In the genomic region with DNA sequence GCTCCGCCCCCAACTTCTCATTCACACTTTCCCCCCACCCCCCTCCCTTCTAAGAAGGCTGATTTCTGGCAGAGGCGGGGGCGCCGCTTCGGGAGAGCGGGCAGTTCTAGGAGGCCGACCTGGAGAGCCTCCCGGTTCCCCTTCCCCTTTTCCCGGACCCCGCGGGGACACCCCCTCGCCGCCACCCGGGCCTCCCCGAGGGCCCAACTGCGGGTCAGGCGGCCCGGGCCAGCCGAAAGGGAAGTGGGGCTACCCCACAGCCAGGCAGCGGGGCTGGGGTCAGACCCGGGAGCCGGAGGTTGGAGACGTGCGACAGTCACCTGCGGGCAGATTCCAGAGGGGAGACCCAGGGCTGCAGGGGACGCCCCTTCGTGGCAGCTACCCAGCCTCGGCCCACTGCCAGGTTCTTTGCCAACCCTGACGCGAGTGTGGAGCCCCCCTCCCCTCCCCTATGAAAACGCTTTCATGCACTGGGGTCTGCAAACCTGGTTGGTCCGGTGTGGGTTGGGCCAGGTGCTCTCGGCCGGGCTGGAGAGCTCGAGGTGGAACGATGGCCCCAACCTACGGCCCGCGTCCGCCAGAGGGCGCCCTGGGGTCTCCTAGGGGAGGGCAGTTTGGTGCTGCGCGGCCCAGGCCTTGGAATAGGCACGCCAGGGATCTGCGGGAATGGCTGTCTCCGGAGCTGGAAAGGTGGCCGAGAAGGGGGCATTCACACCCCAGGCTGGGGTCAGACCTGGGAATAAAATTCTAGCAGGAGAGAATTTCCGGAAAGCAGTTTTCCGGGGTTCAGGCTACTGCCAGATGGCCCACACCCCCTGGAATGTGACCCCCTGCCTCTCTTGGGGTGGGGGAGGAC, we compare ENCODE assay signal across 8 cellular contexts. TPM values are rescaled to one million over a fixed set of nuclear protein-coding genes. Genes with fewer than 3 reads are reported as not detected.
DNase-seq lines count a peak whose midpoint lies in the region; ATAC-seq and TF ChIP-seq lines count a peak whose summit lies in the region.

No MANE protein-coding gene starts in this region.

- H3K36me3 Mint-ChIP-seq in CD4-positive, CD25-positive, alpha-beta regulatory T cell: peaks cover 6% of the 10 kb centered on the region
- H3K36me3 Mint-ChIP-seq in neural crest cell (ENCODE audit: low read depth): no peaks in the 10 kb centered on the region

- no peak overlapping the region for H3K4me3 ChIP-seq in CD4-positive, CD25-positive, alpha-beta regulatory T cell (ENCODE audit: low read depth, low read length)
- peak overlapping the region; percentile 90 for H3K4me3 ChIP-seq in SJCRH30

- H3K36me3 ChIP-seq in CD4-positive, CD25-positive, alpha-beta regulatory T cell (ENCODE audit: control insufficient read depth, insufficient read depth, low read length): peaks cover 18% of the 10 kb centered on the region
- peaks cover 28% of the 10 kb centered on the region for H3K36me3 ChIP-seq in SJCRH30

- peaks cover 4% of the 10 kb centered on the region for H3K27me3 ChIP-seq in CD4-positive, CD25-positive, alpha-beta regulatory T cell (ENCODE audit: control insufficient read depth, insufficient read depth, low read length)
- H3K27me3 ChIP-seq in SJCRH30: no peaks in the 10 kb centered on the region
- peaks cover 24% of the 10 kb centered on the region for H3K27me3 ChIP-seq in foreskin keratinocyte

- H3K4me1 ChIP-seq in CD4-positive, CD25-positive, alpha-beta regulatory T cell (ENCODE audit: control insufficient read depth, insufficient read depth, low read length, poor library complexity, severe bottlenecking): peaks cover 47% of the 10 kb centered on the region
- H3K4me1 ChIP-seq in SJCRH30 (peaks cover 50% of the 10 kb centered on the region), foreskin keratinocyte (peaks cover 11% of the 10 kb centered on the region)

- no peaks in the 10 kb centered on the region for H3K9me3 ChIP-seq in CD4-positive, CD25-positive, alpha-beta regulatory T cell (ENCODE audit: control insufficient read depth in 2 of 2, low read length in 2 of 2)
- H3K9me3 ChIP-seq in SJCRH30 (replicated peaks): no peaks in the 10 kb centered on the region

- H3K4me1 Mint-ChIP-seq in CD4-positive, CD25-positive, alpha-beta regulatory T cell: peaks cover 6 to 47% (median 11%) of the 10 kb centered on the region in 4 donors
- peaks cover 36% of the 10 kb centered on the region for H3K4me1 Mint-ChIP-seq in neural crest cell
- H3K4me1 Mint-ChIP-seq in stimulated activated naive CD8-positive, alpha-beta T cell treated with anti-CD3 and anti-CD28 coated beads, Interleukin-15, amount 100 ng/mL, for 72 hours: peaks cover 62% of the 10 kb centered on the region

- H3K9me3 Mint-ChIP-seq in CD4-positive, CD25-positive, alpha-beta regulatory T cell: no peaks in the 10 kb centered on the region
- H3K9me3 Mint-ChIP-seq in neural crest cell: no peaks in the 10 kb centered on the region
- H3K9me3 Mint-ChIP-seq in stimulated activated naive CD8-positive, alpha-beta T cell treated with anti-CD3 and anti-CD28 coated beads, Interleukin-15, amount 100 ng/mL, for 72 hours: no peaks in the 10 kb centered on the region

- DNase-seq in CD4-positive, CD25-positive, alpha-beta regulatory T cell: peak; percentile 78 to 84 (median 81)
- DNase-seq in M059J (ENCODE audit: low read depth) (peak; percentile 81), SJCRH30 (peak; percentile 97 to 98), activated gamma-delta T cell treated with Interleukin-2 at 50 U/mL for 16 hours (peak; percentile 90), foreskin keratinocyte (peak in 1 of 2 donors; percentile 72), neural crest cell (ENCODE audit: low read depth, low spot score) (peak; percentile 94)
- DNase-seq in stimulated activated naive CD8-positive, alpha-beta T cell treated with anti-CD3 and anti-CD28 coated beads, Interleukin-15, amount 100 ng/mL, for 72 hours: peak; percentile 94 to 96

- TF ChIP-seq CTCF in foreskin keratinocyte (conservative IDR thresholded peaks at IDR 0.05) (peak; percentile 97), neural crest cell (conservative IDR thresholded peaks at IDR 0.05) (peak; percentile 95)

- peak overlapping the region; percentile 77 for H3K27ac ChIP-seq in CD4-positive, CD25-positive, alpha-beta regulatory T cell (ENCODE audit: insufficient read depth, low read length, poor library complexity, severe bottlenecking)
- peak overlapping the region; percentile 59 for H3K27ac ChIP-seq in SJCRH30
- H3K27ac ChIP-seq in foreskin keratinocyte: peak overlapping the region; percentile 57

- H3K27me3 Mint-ChIP-seq in CD4-positive, CD25-positive, alpha-beta regulatory T cell: peaks cover 14% of the 10 kb centered on the region
- H3K27me3 Mint-ChIP-seq in neural crest cell (ENCODE audit: low read depth): peaks cover 43% of the 10 kb centered on the region
- H3K27me3 Mint-ChIP-seq in stimulated activated naive CD8-positive, alpha-beta T cell treated with anti-CD3 and anti-CD28 coated beads, Interleukin-15, amount 100 ng/mL, for 72 hours: peaks cover 36% of the 10 kb centered on the region

- peak in 1 of 2 donors; percentile 19 for ATAC-seq in CD4-positive, CD25-positive, alpha-beta regulatory T cell (ENCODE audit: low read depth in 2 of 2)
- ATAC-seq in GM21619 (IDR thresholded peaks at IDR 0.05; ENCODE audit: unreplicated experiment) (peak; percentile 20), foreskin keratinocyte (peak; percentile 56)
- peak; percentile 67 for ATAC-seq in stimulated activated naive CD8-positive, alpha-beta T cell treated with anti-CD3 and anti-CD28 coated beads, Interleukin-15, amount 100 ng/mL, for 72 hours

- peak overlapping the region; percentile 86 to 93 (median 90) for H3K4me3 Mint-ChIP-seq in CD4-positive, CD25-positive, alpha-beta regulatory T cell
- peak overlapping the region; percentile 86 for H3K4me3 Mint-ChIP-seq in neural crest cell
- H3K4me3 Mint-ChIP-seq in stimulated activated naive CD8-positive, alpha-beta T cell treated with anti-CD3 and anti-CD28 coated beads, Interleukin-15, amount 100 ng/mL, for 72 hours: peak overlapping the region; percentile 71 to 85

- peak overlapping the region; percentile 85 to 94 (median 90) for H3K27ac Mint-ChIP-seq in CD4-positive, CD25-positive, alpha-beta regulatory T cell
- H3K27ac Mint-ChIP-seq in neural crest cell (ENCODE audit: unreplicated experiment): no peak overlapping the region
- H3K27ac Mint-ChIP-seq in stimulated activated naive CD8-positive, alpha-beta T cell treated with anti-CD3 and anti-CD28 coated beads, Interleukin-15, amount 100 ng/mL, for 72 hours: peak overlapping the region in 1 of 2 donors; percentile 50

RNA-seq across cellular contexts. Expression of a gene that starts 0.7 kb away (rescaled TPM):
- 218 TPM for total RNA-seq in CD4-positive, CD25-positive, alpha-beta regulatory T cell
- 10 to 100 TPM; 26.4 to 74.2 (median 51.2) TPM for polyA plus RNA-seq in CD4-positive, CD25-positive, alpha-beta regulatory T cell
- 26.6 and 39.3 TPM in 2 replicates for total RNA-seq in M059J (2014; rRNA removed; shearing (Covaris generic))
- total RNA-seq in SJCRH30 (2014; rRNA removed; shearing (Covaris generic)): 27.5 and 28.9 TPM in 2 replicates
- 3.7 and 3.9 TPM in 2 replicates for total RNA-seq in foreskin keratinocyte
- 1.7 and 2.4 TPM in 2 replicates for polyA plus RNA-seq in foreskin keratinocyte
- total RNA-seq in neural crest cell: 5.4 and 6.1 TPM in 2 replicates

RNA-seq across cellular contexts. Expression of a gene that starts 17.9 kb away (rescaled TPM):
- total RNA-seq in CD4-positive, CD25-positive, alpha-beta regulatory T cell: 50.1 TPM
- 10 to 100 TPM; 29.6 to 35.4 (median 31.5) TPM for polyA plus RNA-seq in CD4-positive, CD25-positive, alpha-beta regulatory T cell
- 26.2 and 32.3 TPM in 2 replicates for total RNA-seq in M059J (2014; rRNA removed; shearing (Covaris generic))
- 59.8 and 66.2 TPM in 2 replicates for total RNA-seq in SJCRH30 (2014; rRNA removed; shearing (Covaris generic))
- total RNA-seq in foreskin keratinocyte (14.8 and 14.9 TPM in 2 replicates), neural crest cell (42.7 and 52.0 TPM in 2 replicates)
- polyA plus RNA-seq in foreskin keratinocyte: 12.3 and 14.3 TPM in 2 replicates
